Comparison of ENCODE assay signal across 7 cellular contexts in genomic region chr7:88693131-88693530, GRCh38.
"Had no signal": no experiment of that assay in that cellular context is flagged by ENCODE, and none has a peak within 500 bp of the region (broad histone marks: within the 10 kb centered on the region; RNA-seq: fewer than 3 reads in every experiment).

No MANE protein-coding gene starts in this region.

- H3K4me3 Mint-ChIP-seq: IgD-negative memory B cell had no signal

- DNase-seq: IMR-90, KBM-7 had no signal

- H3K27me3 Mint-ChIP-seq: IgD-negative memory B cell had no signal

- H3K4me3 ChIP-seq: K562 had no signal

- H3K27ac ChIP-seq: HL-60 had no signal

- H3K27ac Mint-ChIP-seq: IgD-negative memory B cell had no signal

- H3K9me3 Mint-ChIP-seq: IgD-negative memory B cell had no signal

- FAIRE-seq: HepG2, HTR-8/SVneo, K562 had no signal

- ATAC-seq: HepG2, K562 had no signal

- H3K4me1 Mint-ChIP-seq: IgD-negative memory B cell had no signal
